In the genomic region with DNA sequence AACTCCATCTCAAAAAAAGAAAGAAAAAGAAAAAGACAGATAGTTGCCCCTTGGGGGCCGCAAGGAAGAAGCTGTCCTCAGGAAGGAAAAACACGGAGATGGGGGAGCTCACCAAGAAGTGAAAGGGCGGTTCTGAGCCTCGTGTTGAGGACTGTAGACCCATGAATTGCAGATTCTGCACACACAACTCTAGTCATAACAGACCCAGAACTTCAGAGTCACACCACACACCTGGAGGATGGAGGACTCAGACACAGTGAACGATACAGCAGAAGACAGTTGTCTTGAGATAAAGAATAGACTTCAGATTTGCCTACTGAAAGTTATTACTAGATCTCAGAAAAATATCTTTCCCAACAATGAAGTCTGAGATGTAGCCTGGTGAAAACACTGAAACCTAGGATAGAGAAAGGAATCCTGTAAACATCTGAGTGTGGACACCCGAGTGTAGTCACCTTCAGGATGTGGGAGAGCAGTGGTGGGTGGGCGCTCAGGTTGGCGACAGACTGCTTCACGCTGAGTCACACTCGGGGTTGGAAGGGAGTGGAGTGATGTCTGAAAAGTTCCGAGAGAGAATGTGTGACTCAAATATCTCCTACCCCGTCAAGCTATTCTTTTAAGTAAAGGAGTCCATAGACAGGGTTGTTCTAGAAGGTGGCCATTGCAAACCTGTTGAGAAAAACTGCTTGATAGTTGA, we compare ENCODE assay signal across 1 cellular context.
TF ChIP-seq lines count a peak whose summit lies in the region.

No MANE protein-coding gene starts in this region.

TF ChIP-seq in WTC11, 78 proteins besides CTCF, POLR2A, EP300 and RAD21 (continued from another document):
- TF ChIP-seq, protein P1, sequence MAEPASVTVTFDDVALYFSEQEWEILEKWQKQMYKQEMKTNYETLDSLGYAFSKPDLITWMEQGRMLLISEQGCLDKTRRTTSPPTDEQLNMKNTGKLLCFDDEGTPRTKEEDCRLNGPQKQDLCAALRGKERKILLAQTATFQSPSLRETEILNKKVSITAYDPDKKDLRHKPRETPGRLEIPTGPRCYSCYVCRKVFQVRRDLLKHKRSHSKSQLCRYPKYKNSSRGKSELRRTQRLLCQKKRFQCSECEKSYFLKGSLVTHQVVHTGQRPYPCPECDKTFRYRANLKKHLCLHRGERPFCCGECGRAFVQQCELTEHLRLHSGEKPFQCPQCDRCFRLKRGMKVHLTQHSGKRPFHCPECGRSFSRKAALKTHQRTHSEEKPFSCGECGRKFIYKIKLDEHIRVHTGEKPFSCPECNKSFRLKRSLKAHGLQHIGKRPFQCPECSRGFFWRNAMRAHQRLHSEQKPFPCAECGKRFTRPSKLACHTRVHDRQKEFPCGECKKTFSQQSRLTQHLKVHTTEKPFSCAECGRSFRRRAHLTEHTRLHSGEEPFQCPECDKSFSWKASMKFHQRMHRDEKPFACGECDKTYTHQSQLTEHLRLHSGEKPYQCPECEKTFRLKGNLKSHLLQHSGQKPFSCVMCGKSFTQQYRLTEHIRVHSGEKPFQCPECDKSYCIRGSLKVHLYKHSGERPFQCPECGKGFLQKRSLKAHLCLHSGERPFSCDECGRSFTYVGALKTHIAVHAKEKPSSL (CRISPR knock-in tag; conservative IDR thresholded peaks at IDR 0.05) = no peak
- TF ChIP-seq, protein P2, sequence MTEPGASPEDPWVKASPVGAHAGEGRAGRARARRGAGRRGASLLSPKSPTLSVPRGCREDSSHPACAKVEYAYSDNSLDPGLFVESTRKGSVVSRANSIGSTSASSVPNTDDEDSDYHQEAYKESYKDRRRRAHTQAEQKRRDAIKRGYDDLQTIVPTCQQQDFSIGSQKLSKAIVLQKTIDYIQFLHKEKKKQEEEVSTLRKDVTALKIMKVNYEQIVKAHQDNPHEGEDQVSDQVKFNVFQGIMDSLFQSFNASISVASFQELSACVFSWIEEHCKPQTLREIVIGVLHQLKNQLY (CRISPR knock-in tag; IDR thresholded peaks at IDR 0.05) = no peak
- TF ChIP-seq JUN (CRISPR knock-in tag; IDR thresholded peaks at IDR 0.05) = no peak
- no peak for TF ChIP-seq TEAD1 (CRISPR knock-in tag; IDR thresholded peaks at IDR 0.05)
- TF ChIP-seq ZNF396 (CRISPR knock-in tag; IDR thresholded peaks at IDR 0.05; ENCODE audit: borderline replicate concordance) = no peak
- no peak for TF ChIP-seq SMAD3 (CRISPR knock-in tag; IDR thresholded peaks at IDR 0.05; ENCODE audit: borderline replicate concordance)
- TF ChIP-seq OVOL2 (CRISPR knock-in tag; IDR thresholded peaks at IDR 0.05; ENCODE audit: borderline replicate concordance) = no peak
- TF ChIP-seq IRF2 (CRISPR knock-in tag; IDR thresholded peaks at IDR 0.05; ENCODE audit: borderline replicate concordance, low read depth) = no peak
